ENCODE assay signal across 1 cellular context in the genomic region with DNA sequence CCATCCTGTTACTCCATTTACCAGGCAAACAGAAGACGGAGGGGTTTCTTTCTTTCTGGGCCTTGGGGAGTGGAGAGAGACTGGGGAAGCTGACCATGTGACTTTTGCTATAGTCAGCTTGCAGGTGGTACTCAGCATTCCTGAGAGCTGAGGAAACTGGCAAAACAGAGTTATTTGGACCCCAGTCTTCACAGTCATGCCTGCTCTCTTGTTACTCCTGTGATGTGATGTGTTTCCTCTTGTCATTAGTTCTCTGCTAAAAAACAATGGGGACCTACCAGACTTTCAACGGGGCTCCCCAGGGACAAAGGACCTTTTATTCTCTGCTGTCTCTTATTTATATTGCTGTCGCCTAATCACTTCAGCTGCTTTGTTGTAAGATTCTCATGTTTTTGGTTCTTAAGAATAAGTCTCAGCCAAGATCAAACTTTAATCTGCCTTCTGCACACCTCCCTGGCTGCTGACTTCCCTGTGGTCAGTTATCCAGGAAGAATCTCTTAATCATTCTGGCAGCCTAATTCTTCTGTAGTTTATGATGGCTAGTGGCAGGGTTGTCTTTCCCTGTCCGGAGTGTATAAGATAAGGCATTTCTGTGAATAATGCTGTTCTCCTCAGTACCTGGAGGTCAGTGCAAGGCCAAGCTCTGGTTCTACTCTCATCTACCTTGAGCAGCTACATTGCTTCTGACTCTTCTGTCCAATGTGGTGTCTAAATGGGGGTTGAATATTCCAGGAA.
TF ChIP-seq lines count a peak whose summit lies in the region.

No MANE protein-coding gene starts in this region.

TF ChIP-seq in H1, 55 proteins besides CTCF, POLR2A, EP300 and RAD21:
- TF ChIP-seq EZH2 (IDR thresholded peaks at IDR 0.05; ENCODE audit: low read depth, low read length, severe bottlenecking) (no peak), TAF1 (IDR thresholded peaks at IDR 0.05; ENCODE audit: low read depth, low read length) (0 out of 2 replicates have a peak, but pooled peaks have one; percentile 26), SIX5 (IDR thresholded peaks at IDR 0.05; ENCODE audit: low read depth, low read length) (no peak), TCF12 (IDR thresholded peaks at IDR 0.05; ENCODE audit: low read depth, low read length) (no peak)
- TF ChIP-seq, protein P1, sequence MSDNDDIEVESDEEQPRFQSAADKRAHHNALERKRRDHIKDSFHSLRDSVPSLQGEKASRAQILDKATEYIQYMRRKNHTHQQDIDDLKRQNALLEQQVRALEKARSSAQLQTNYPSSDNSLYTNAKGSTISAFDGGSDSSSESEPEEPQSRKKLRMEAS (IDR thresholded peaks at IDR 0.05), result peak; percentile 16; the same call in 1 of the 2 replicates
- TF ChIP-seq, protein P2, sequence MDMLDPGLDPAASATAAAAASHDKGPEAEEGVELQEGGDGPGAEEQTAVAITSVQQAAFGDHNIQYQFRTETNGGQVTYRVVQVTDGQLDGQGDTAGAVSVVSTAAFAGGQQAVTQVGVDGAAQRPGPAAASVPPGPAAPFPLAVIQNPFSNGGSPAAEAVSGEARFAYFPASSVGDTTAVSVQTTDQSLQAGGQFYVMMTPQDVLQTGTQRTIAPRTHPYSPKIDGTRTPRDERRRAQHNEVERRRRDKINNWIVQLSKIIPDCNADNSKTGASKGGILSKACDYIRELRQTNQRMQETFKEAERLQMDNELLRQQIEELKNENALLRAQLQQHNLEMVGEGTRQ (IDR thresholded peaks at IDR 0.05; ENCODE audit: low read length), result peak; percentile 42; the same call in 1 of the 2 replicates
